Comparison of ENCODE assay signal across 23 cellular contexts in genomic region chr3:186374370-186374769, GRCh38.
"Had no signal": no experiment of that assay in that cellular context is flagged by ENCODE, and none has a peak within 500 bp of the region (broad histone marks: within the 10 kb centered on the region; RNA-seq: fewer than 3 reads in every experiment).

No MANE protein-coding gene starts in this region.

- H3K4me3 ChIP-seq: mucosa of descending colon, neural progenitor cell, prostate gland, skin epidermis, tibial artery had no signal

- H3K27ac ChIP-seq: brain microvascular endothelial cell, neural progenitor cell, prostate gland, skin epidermis, tibial artery had no signal

- H3K27me3 ChIP-seq: neural progenitor cell, tibial artery had no signal

- ATAC-seq: activated CD4-positive, CD25-positive, alpha-beta regulatory T cell treated with anti-CD3 and anti-CD28 coated beads, Interleukin-2, amount 50 U/mL, for 24 hours; activated T-cell treated with anti-CD3 and anti-CD28 coated beads, Interleukin-2, amount 50 U/mL, for 4 hours; left cardiac atrium; mucosa of descending colon; right cardiac atrium; stimulated activated naive CD8-positive, alpha-beta T cell treated with anti-CD3 and anti-CD28 coated beads, Interleukin-15, Interleukin-2, amounts not matched to agents 100 U/mL and 50 U/mL, for 24 hours had no signal

- H3K9me3 ChIP-seq: mucosa of descending colon, prostate gland, tibial artery had no signal

- DNase-seq: activated CD4-positive, alpha-beta T cell treated with anti-CD3 and anti-CD28 coated beads, Interleukin-2, amount 10 ng/mL, durations not matched to agents 7 days and 5 days; activated CD8-positive, alpha-beta memory T cell treated with anti-CD3 and anti-CD28 coated beads, Interleukin-2, amount 50 U/mL, for 4 hours; activated naive CD4-positive, alpha-beta T cell treated with anti-CD3 and anti-CD28 coated beads, Interleukin-2, amount 50 U/mL, for 16 hours; activated T-cell treated with anti-CD3 and anti-CD28 coated beads, Interleukin-2, amount 50 U/mL, for 4 hours; aorta; brain microvascular endothelial cell; central memory CD4-positive, alpha-beta T cell; erythroblast; foreskin melanocyte; glutamatergic neuron; hippocampal formation; left cardiac atrium; mesenchymal stem cell; mucosa of descending colon; naive B cell; right cardiac atrium; stimulated activated naive CD8-positive, alpha-beta T cell treated with anti-CD3 and anti-CD28 coated beads, Interleukin-15, Interleukin-2, amounts not matched to agents 100 U/mL and 50 U/mL, for 24 hours; substantia nigra; tibial artery had no signal
